ENCODE assay signal across 5 cellular contexts in the genomic region with DNA sequence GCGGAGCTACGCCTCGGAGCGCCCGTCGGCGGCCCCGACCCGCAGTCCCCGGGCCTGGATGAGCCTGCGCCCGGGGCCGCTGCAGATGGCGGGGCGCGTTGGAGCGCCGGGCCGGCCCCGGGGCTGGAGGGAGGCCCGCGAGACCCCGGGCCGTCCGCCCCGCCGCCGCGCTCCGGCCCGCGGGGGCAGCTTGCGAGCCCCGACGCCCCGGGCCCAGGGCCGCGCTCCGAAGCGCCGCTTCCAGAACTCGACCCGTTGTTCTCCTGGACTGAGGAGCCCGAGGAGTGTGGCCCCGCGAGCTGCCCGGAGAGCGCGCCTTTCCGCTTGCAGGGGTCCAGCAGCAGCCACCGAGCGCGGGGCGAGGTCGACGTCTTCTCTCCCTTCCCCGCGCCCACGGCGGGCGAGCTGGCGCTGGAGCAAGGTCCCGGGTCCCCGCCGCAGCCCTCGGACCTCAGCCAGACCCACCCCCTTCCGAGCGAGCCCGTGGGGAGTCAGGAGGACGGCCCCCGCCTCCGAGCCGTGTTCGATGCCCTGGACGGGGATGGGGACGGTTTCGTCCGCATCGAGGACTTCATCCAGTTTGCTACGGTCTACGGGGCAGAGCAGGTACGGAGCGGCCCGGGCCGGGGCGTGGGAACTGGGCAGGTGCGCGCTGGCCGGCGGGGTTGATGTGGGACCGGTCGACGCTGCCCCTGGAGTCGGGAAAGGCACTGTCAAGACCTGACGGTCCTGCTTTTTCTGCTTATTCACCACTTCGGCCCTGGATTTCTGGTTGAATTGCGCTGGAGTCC. TPM values are rescaled to one million over a fixed set of nuclear protein-coding genes. Genes with fewer than 3 reads are reported as not detected.
A peak's percentile ranks its signal among the peaks of the same experiment; 100 is the strongest.
DNase-seq lines count a peak whose midpoint lies in the region.

No MANE protein-coding gene starts in this region.

- no peaks in the 10 kb centered on the region for H3K36me3 ChIP-seq in H7 (replicated peaks; ENCODE audit: control insufficient read depth, insufficient read depth, low read length)

- H3K27me3 Mint-ChIP-seq in T-helper 2 cell treated with Interferon-gamma antibody and Interleukin-4, amounts not matched to agents 5 μg/mL and 100 μg/mL, for 36 hours (ENCODE audit: low read depth): peaks cover 11% of the 10 kb centered on the region

- H3K36me3 Mint-ChIP-seq in T-helper 2 cell treated with Interferon-gamma antibody and Interleukin-4, amounts not matched to agents 5 μg/mL and 100 μg/mL, for 36 hours (ENCODE audit: low read depth): peaks cover 4% of the 10 kb centered on the region

- peak overlapping the region; percentile 76 for H3K4me3 Mint-ChIP-seq in T-helper 2 cell treated with Interferon-gamma antibody and Interleukin-4, amounts not matched to agents 5 μg/mL and 100 μg/mL, for 36 hours

- peaks cover 25% of the 10 kb centered on the region for H3K4me1 Mint-ChIP-seq in T-helper 2 cell treated with Interferon-gamma antibody and Interleukin-4, amounts not matched to agents 5 μg/mL and 100 μg/mL, for 36 hours (ENCODE audit: low read depth)

- H3K4me3 ChIP-seq in H7 (ENCODE audit: insufficient read depth, low read depth, low read length): peak overlapping the region; percentile 68

- H3K27me3 ChIP-seq in H7 (ENCODE audit: control insufficient read depth, insufficient read depth, low read length): peaks cover 28% of the 10 kb centered on the region

- no peaks in the 10 kb centered on the region for H3K9me3 Mint-ChIP-seq in T-helper 2 cell treated with Interferon-gamma antibody and Interleukin-4, amounts not matched to agents 5 μg/mL and 100 μg/mL, for 36 hours

- peak overlapping the region; percentile 20 for H3K27ac Mint-ChIP-seq in T-helper 2 cell treated with Interferon-gamma antibody and Interleukin-4, amounts not matched to agents 5 μg/mL and 100 μg/mL, for 36 hours

- DNase-seq in H7 (peak; percentile 86), iPS-NIHi7 (ENCODE audit: extremely low spot score) (peak; percentile 44), DMS79 (lab: John Stamatoyannopoulos, UW) (no peak), cerebellar cortex (ENCODE audit: low spot score) (no peak)
- no peak for DNase-seq in T-helper 2 cell treated with Interferon-gamma antibody and Interleukin-4, amounts not matched to agents 5 μg/mL and 100 μg/mL, for 36 hours (ENCODE audit: low spot score)

RNA-seq across cellular contexts. Expression of gene RAB11FIP3, which starts 0.9 kb away (rescaled TPM):
- total RNA-seq in H7 (2014; rRNA removed; shearing (Covaris generic)): 25.2 and 27.9 TPM in 2 replicates

RNA-seq across cellular contexts. Expression of gene DECR2, which starts 24.6 kb away (rescaled TPM):
- 20.1 and 21.4 TPM in 2 replicates for total RNA-seq in H7 (2014; rRNA removed; shearing (Covaris generic))

RNA-seq across cellular contexts. Expression of gene NME4, which starts 29.3 kb away (rescaled TPM):
- 400 and 507 TPM in 2 replicates for total RNA-seq in H7 (2014; rRNA removed; shearing (Covaris generic))

RNA-seq across cellular contexts. Expression of gene PGAP6, which starts 44.5 kb away (rescaled TPM):
- 107 and 112 TPM in 2 replicates for total RNA-seq in H7 (2014; rRNA removed; shearing (Covaris generic))

RNA-seq across cellular contexts. Expression of gene MRPL28, which starts 56.0 kb away (rescaled TPM):
- 225 and 242 TPM in 2 replicates for total RNA-seq in H7 (2014; rRNA removed; shearing (Covaris generic))

Comparison
In these comparisons a context has a peak if more than half of its experiments do, and no peak if none do; other contexts are left out.
1. DNase-seq: peak in H7 (single experiment) and iPS-NIHi7 (single experiment); none in T-helper 2 cell treated with Interferon-gamma antibody and Interleukin-4, amounts not matched to agents 5 μg/mL and 100 μg/mL, for 36 hours (single experiment), DMS79 (single experiment) and cerebellar cortex (single experiment).